ENCODE assay signal across 23 cellular contexts in the genomic region with DNA sequence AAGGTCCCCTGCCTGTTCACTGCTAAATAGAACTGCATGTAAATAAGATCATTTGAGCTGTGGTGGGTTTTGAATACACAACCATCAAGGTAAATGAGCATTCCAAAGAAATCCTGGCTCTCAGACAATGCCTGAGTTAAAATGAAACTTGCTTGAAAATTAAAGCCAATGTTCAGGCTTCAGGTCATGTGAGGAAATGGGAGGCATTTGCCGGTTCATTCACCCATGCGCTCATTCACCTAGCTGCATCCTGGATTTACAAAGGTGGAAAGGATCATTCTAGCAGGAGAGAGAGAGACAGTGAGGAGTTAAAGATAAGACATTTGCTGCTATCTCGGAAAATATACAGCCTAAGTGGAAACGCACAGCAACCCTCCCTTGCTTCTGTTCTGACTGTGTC.
DNase-seq lines count a peak whose midpoint lies in the region; TF ChIP-seq lines count a peak whose summit lies in the region.
"Had no signal": no experiment of that assay in that cellular context is flagged by ENCODE, and none has a peak within 500 bp of the region (broad histone marks: within the 10 kb centered on the region; RNA-seq: fewer than 3 reads in every experiment).

No MANE protein-coding gene starts in this region.

- no peak overlapping the region for H2BK15ac ChIP-seq in mesendoderm (replicated peaks; ENCODE audit: low read depth)

- peaks cover 19% of the 10 kb centered on the region for H3K4me1 ChIP-seq in hepatocyte (ENCODE audit: insufficient read depth)
- H3K4me1 ChIP-seq in mesendoderm (ENCODE audit: control insufficient read depth, low read depth, low read length): no peaks in the 10 kb centered on the region
- peaks cover 4 to 31% (median 15%) of the 10 kb centered on the region in 6 donors for H3K4me1 ChIP-seq in spleen
- peaks cover 0 to 14% (median 12%) of the 10 kb centered on the region in 4 donors for H3K4me1 ChIP-seq in sigmoid colon

- no peak overlapping the region for H4K8ac ChIP-seq in mesendoderm (ENCODE audit: low read depth, low read length)

- H2AFZ ChIP-seq in hepatocyte: no peak overlapping the region

- H3K18ac ChIP-seq in mesendoderm (ENCODE audit: low read length): no peak overlapping the region

- intact Hi-C loops in spleen (cut with DNase I; ENCODE audit: low total_unique reads): no loop called here
- intact Hi-C loops in sigmoid colon (cut with DNase I): loop anchor here (10.0 kb wide), 1 partner anchor 349 kb away; a partner anchor contains a TSS

- no peak overlapping the region for H3K4ac ChIP-seq in mesendoderm (ENCODE audit: low read depth, low read length)

- TF ChIP-seq CTCF in hepatocyte (IDR thresholded peaks at IDR 0.05; ENCODE audit: poor library complexity) (no peak), spleen (IDR thresholded peaks at IDR 0.05 in 8 of 11, conservative IDR thresholded peaks at IDR 0.05 in 3 of 11) (no peak), sigmoid colon (IDR thresholded peaks at IDR 0.05) (no peak)

- H2AK5ac ChIP-seq in mesendoderm (ENCODE audit: low read length): no peak overlapping the region

- no peak overlapping the region for H2BK120ac ChIP-seq in mesendoderm (ENCODE audit: low read depth, low read length)

- DNase-seq in NCI-H2171 treated with DMSO at 0.1 percent for 48 hours (lab: John Stamatoyannopoulos, UW): peak; percentile 11
- DNase-seq in NCI-H2171 (lab: John Stamatoyannopoulos, UW): no peak
- no peak for DNase-seq in hepatocyte (ENCODE audit: low spot score)
- DNase-seq in mesendoderm: no peak
- DNase-seq in spleen: peak; percentile 19
- no peak for DNase-seq in sigmoid colon
- DNase-seq in GM19240 (ENCODE audit: insufficient read length, low spot score): no peak
- no peak for DNase-seq in NCI-H128 (lab: John Stamatoyannopoulos, UW; ENCODE audit: unreplicated experiment)
- DNase-seq: ACHN; CD4-positive, alpha-beta T cell; COR-L47; DMS 273 treated with DMSO at 0.1 percent for 48 hours; DMS79 treated with DMSO at 0.1 percent for 48 hours; H7; NCI-H1105; NCI-H2029 treated with DMSO at 0.1 percent for 48 hours; NCI-H446; NCI-H526; Peyer's patch had no signal

- peak overlapping the region; percentile 12 for H3K56ac ChIP-seq in mesendoderm (ENCODE audit: low read length)

- H3K27me3 ChIP-seq in hepatocyte (no peaks in the 10 kb centered on the region), mesendoderm (ENCODE audit: insufficient read depth, low read length, poor library complexity) (no peaks in the 10 kb centered on the region), spleen (replicated peaks in 1 of 7) (peaks cover 0 to 7% (median 0%) of the 10 kb centered on the region in 7 donors), sigmoid colon (no peaks in the 10 kb centered on the region)
- H3K27me3 ChIP-seq: BLaER1, Peyer's patch, SJSA1 had no signal

- H2BK5ac ChIP-seq in mesendoderm (ENCODE audit: low read length): no peak overlapping the region

- no peaks in the 10 kb centered on the region for H4K20me1 ChIP-seq in hepatocyte (ENCODE audit: insufficient read depth, poor library complexity, severe bottlenecking)
- H4K20me1 ChIP-seq: BLaER1 had no signal

- H4K5ac ChIP-seq in mesendoderm (ENCODE audit: low read length): no peak overlapping the region

- H3K23ac ChIP-seq in mesendoderm (ENCODE audit: low read length): no peak overlapping the region

- no peaks in the 10 kb centered on the region for H3K9me2 ChIP-seq in hepatocyte (replicated peaks; ENCODE audit: insufficient read depth)

- H3K4me2 ChIP-seq in hepatocyte (peak overlapping the region; percentile 6), mesendoderm (ENCODE audit: low read length) (no peak overlapping the region)
- H3K4me2 ChIP-seq: BLaER1 had no signal

- no peaks in the 10 kb centered on the region for H3K79me2 ChIP-seq in hepatocyte
- H3K79me2 ChIP-seq in mesendoderm (ENCODE audit: control insufficient read depth, insufficient read depth, low read length): no peaks in the 10 kb centered on the region

- H3K9me3 ChIP-seq in hepatocyte (ENCODE audit: low read depth) (no peaks in the 10 kb centered on the region), spleen (no peaks in the 10 kb centered on the region), sigmoid colon (no peaks in the 10 kb centered on the region)
- H3K9me3 ChIP-seq: BLaER1, Peyer's patch, SJSA1 had no signal

- H3K9ac ChIP-seq in mesendoderm (ENCODE audit: low read length): no peak overlapping the region
- H3K9ac ChIP-seq: BLaER1 had no signal

- no peak for TF ChIP-seq EP300 in sigmoid colon (IDR thresholded peaks at IDR 0.05)

- H3K4me3 ChIP-seq in hepatocyte (no peak overlapping the region), mesendoderm (ENCODE audit: low read length) (no peak overlapping the region), spleen (no peak overlapping the region), sigmoid colon (no peak overlapping the region)
- H3K4me3 ChIP-seq: BLaER1, Peyer's patch, SJSA1 had no signal

- 42% methylated on average over 4 of the region's 4 CpGs for WGBS in hepatocyte (ENCODE audit: low lambda C conversion rate, missing lambda C conversion rate)
- no CpG with 5 or more reads among the region's 4 CpGs for WGBS in mesendoderm (ENCODE audit: extremely low coverage, insufficient coverage, low lambda C conversion rate)
- WGBS in spleen, 5 donors: 72 to 91% (median 87%) methylated on average over 4 of the region's 4 CpGs
- WGBS in sigmoid colon, 2 donors: 54 to 72% methylated on average over 4 of the region's 4 CpGs

- no peaks in the 10 kb centered on the region for H3K79me1 ChIP-seq in mesendoderm (ENCODE audit: low read length)

- no peak overlapping the region for H3K27ac ChIP-seq in hepatocyte
- no peak overlapping the region for H3K27ac ChIP-seq in mesendoderm (ENCODE audit: low read depth, low read length)
- no peak overlapping the region for H3K27ac ChIP-seq in spleen
- H3K27ac ChIP-seq in sigmoid colon: no peak overlapping the region
- H3K27ac ChIP-seq: 22Rv1, BLaER1, HL-60, Peyer's patch, SJSA1 had no signal

- H3K36me3 ChIP-seq in hepatocyte (replicated peaks; ENCODE audit: insufficient read depth, low read depth) (no peaks in the 10 kb centered on the region), mesendoderm (ENCODE audit: control insufficient read depth, insufficient read depth, low read length) (no peaks in the 10 kb centered on the region), spleen (no peaks in the 10 kb centered on the region), sigmoid colon (no peaks in the 10 kb centered on the region)
- H3K36me3 ChIP-seq: BLaER1, Peyer's patch, SJSA1 had no signal

- TF ChIP-seq POLR2A in spleen (IDR thresholded peaks at IDR 0.05): no peak
- no peak for TF ChIP-seq POLR2A in sigmoid colon (IDR thresholded peaks at IDR 0.05)

Comparison
In these comparisons a context has a peak if more than half of its experiments do, and no peak if none do; other contexts are left out.
1. DNase-seq: peak in NCI-H2171 treated with DMSO at 0.1 percent for 48 hours (single experiment) and spleen (single experiment); none in NCI-H2171 (single experiment), hepatocyte (single experiment), mesendoderm (single experiment), sigmoid colon (single experiment), GM19240 (single experiment) and NCI-H128 (single experiment).